Comparison of ENCODE assay signal across 8 cellular contexts in genomic region chr6:47477497-47478232, GRCh38.
A peak's percentile ranks its signal among the peaks of the same experiment; 100 is the strongest.
DNase-seq lines count a peak whose midpoint lies in the region; ATAC-seq lines count a peak whose summit lies in the region.

A gene with protein sequence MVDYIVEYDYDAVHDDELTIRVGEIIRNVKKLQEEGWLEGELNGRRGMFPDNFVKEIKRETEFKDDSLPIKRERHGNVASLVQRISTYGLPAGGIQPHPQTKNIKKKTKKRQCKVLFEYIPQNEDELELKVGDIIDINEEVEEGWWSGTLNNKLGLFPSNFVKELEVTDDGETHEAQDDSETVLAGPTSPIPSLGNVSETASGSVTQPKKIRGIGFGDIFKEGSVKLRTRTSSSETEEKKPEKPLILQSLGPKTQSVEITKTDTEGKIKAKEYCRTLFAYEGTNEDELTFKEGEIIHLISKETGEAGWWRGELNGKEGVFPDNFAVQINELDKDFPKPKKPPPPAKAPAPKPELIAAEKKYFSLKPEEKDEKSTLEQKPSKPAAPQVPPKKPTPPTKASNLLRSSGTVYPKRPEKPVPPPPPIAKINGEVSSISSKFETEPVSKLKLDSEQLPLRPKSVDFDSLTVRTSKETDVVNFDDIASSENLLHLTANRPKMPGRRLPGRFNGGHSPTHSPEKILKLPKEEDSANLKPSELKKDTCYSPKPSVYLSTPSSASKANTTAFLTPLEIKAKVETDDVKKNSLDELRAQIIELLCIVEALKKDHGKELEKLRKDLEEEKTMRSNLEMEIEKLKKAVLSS (plus strand): TSS chr6:47477789. CDS start chr6:47478245, 456 bp downstream.

- peak within 1 kb of the TSS; percentile 82 to 96 (median 91) for H3K9ac ChIP-seq in BLaER1 treated with 17β-estradiol and CSF1 and Interleukin-3, amounts not matched to agents 10 nM and 100 nM

- peaks cover 0 to 44% (median 8%) of the 10 kb centered on the region in 11 experiments; a peak in 10 of 22 replicates for H4K20me1 ChIP-seq in BLaER1 treated with 17β-estradiol and CSF1 and Interleukin-3, amounts not matched to agents 10 nM and 100 nM

- DNase-seq in GM19240 (ENCODE audit: insufficient read length, low spot score) (peak; percentile 47), NCI-H524 (lab: John Stamatoyannopoulos, UW) (peak; percentile 76 to 88), kidney tubule cell (ENCODE audit: low spot score) (peak; percentile 93)
- DNase-seq in activated CD4-positive, alpha-beta T cell treated with anti-CD3 and anti-CD28 coated beads for 48 hours: peak; percentile 87
- DNase-seq in stimulated activated CD4-positive, alpha-beta T cell treated with anti-CD3 and anti-CD28 coated beads, Interleukin-1b, Interleukin-23, amount 100 ng/mL, for 4 hours (ENCODE audit: low read depth in 2 of 2): peak; percentile 81 to 86

- H3K4me2 ChIP-seq in BLaER1 treated with 17β-estradiol and CSF1 and Interleukin-3, amounts not matched to agents 10 nM and 100 nM: peak within 1 kb of the TSS; percentile 73 to 97 (median 87)

- H3K27ac ChIP-seq in BLaER1 treated with 17β-estradiol and CSF1 and Interleukin-3, amounts not matched to agents 10 nM and 100 nM: peak within 1 kb of the TSS; percentile 69 to 94 (median 91)
- H3K27ac ChIP-seq in cingulate gyrus (ENCODE audit: low read depth, low read length): peak within 1 kb of the TSS; percentile 89

- peak within 1 kb of the TSS; percentile 77 to 98 (median 94) for H3K4me3 ChIP-seq in BLaER1 treated with 17β-estradiol and CSF1 and Interleukin-3, amounts not matched to agents 10 nM and 100 nM

- H3K36me3 ChIP-seq in BLaER1 treated with 17β-estradiol and CSF1 and Interleukin-3, amounts not matched to agents 10 nM and 100 nM: no peaks in the 10 kb centered on the region

- peak; percentile 68 for ATAC-seq in HG03457 (IDR thresholded peaks at IDR 0.05; ENCODE audit: unreplicated experiment)

- no peaks in the 10 kb centered on the region for H3K9me3 ChIP-seq in BLaER1 treated with 17β-estradiol and CSF1 and Interleukin-3, amounts not matched to agents 10 nM and 100 nM (replicated peaks in 1 of 11)

- peaks cover 0 to 10% (median 0%) of the 10 kb centered on the region in 11 experiments; a peak in 1 of 22 replicates for H3K27me3 ChIP-seq in BLaER1 treated with 17β-estradiol and CSF1 and Interleukin-3, amounts not matched to agents 10 nM and 100 nM

- peaks cover 6 to 43% (median 30%) of the 10 kb centered on the region in 10 experiments; a peak in 18 of 20 replicates for H3K4me1 ChIP-seq in BLaER1 treated with 17β-estradiol and CSF1 and Interleukin-3, amounts not matched to agents 10 nM and 100 nM

Comparison
In these comparisons a context has a peak if more than half of its experiments do, and no peak if none do; other contexts are left out.
1. Peak in every context shown above with its lines: DNase-seq, ATAC-seq, H3K4me3 ChIP-seq and H3K27ac ChIP-seq.